1 cellular context compared by ENCODE assay signal in the genomic region with DNA sequence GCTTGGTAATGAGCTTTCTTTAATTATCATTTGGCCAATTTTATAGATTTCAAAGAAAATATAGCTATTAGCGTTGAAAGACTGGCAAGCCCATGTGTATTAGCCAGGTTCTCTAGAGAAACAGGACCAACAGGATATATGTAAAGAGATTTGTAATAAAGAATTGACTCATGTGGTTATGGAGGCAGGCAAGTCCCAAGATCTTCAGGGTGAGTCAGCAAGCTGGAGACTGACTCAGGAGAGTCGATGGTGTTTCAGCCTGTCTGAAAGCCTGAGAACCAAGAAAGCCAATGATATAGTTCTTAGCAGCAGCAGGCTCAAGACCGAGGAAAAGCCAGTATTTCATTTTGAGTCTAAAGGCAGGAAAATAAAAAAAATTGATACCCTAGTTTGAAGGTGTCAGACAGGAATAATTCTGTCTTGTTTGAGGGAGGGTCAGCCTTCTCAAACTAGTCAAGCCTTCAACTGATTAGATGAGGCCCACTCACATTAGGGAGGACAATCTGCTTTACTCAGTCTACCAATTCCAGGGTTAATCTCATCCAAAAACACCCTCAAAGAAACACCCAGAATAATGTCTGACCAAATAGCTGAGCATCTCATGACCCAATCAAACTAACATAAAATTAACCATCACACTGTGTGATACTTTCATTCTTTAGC.
TF ChIP-seq lines count a peak whose summit lies in the region.

No MANE protein-coding gene starts in this region.

TF ChIP-seq in IMR-90, 13 proteins besides CTCF, POLR2A, EP300 and RAD21:
- TF ChIP-seq RFX5 (IDR thresholded peaks at IDR 0.05; ENCODE audit: low read depth, low read length) (no peak), MAZ (IDR thresholded peaks at IDR 0.05; ENCODE audit: borderline replicate concordance, low read depth, low read length) (no peak), FOS (IDR thresholded peaks at IDR 0.05; ENCODE audit: low read depth, low read length) (peak; percentile 86), MAFK (IDR thresholded peaks at IDR 0.05; ENCODE audit: low read depth, low read length) (peak; percentile 57), NFE2L2 (IDR thresholded peaks at IDR 0.05; ENCODE audit: low read depth, low read length) (peak; percentile 75)
TF ChIP-seq in IMR-90: peak in this region for 3.
